8 cellular contexts compared by ENCODE assay signal in the genomic region with DNA sequence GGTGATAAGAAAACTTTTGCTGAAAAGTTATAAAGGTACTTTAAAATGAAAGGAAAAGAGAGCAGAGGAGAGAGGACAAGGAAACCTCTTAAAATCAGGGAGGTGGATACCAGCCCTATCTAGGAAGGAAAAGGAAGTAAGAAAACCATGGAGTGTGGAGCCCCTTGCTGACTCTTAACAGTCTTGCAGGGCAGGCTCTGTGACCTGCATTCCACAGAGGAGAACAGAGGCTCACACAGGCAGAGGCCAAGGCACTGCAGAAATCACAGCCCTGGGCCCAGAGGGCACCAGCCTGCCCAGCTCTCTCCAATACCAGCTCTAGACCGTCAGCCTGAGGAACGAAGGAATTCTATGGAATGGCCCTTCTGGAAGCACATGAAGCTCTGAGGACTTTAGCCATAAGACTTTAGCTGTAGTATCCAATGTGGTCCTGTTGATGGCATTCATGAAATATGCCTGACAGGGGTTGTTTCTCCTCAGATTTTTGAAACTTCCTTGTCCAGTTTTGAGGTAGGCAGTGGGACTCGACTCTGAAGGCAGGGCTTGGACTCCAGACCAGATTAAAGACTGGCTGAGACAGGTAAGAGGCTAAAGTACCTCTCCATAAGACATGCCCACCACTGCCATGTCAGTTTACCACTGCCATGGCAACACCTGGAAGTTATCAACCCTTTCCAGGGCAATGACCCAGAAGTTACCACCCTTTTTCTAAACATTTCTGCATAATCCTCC.
A peak's percentile ranks its signal among the peaks of the same experiment; 100 is the strongest.
DNase-seq lines count a peak whose midpoint lies in the region; ATAC-seq and TF ChIP-seq lines count a peak whose summit lies in the region.

No MANE protein-coding gene starts in this region.

- no peaks in the 10 kb centered on the region for H3K9me3 ChIP-seq in spleen

- H3K4me1 ChIP-seq in spleen: peaks cover 0 to 31% (median 12%) of the 10 kb centered on the region in 6 donors

- no peaks in the 10 kb centered on the region for H3K36me3 ChIP-seq in spleen

- H3K27ac ChIP-seq in spleen: peak overlapping the region in 2 of 8 donors; percentile 2 to 14

- DNase-seq in HFF-Myc (ENCODE audit: extremely low read depth, low read depth): no peak
- peak; percentile 29 to 61 for DNase-seq in SW 1271 (lab: John Stamatoyannopoulos, UW)
- peak; percentile 67 for DNase-seq in foreskin melanocyte
- DNase-seq in spleen: no peak
- DNase-seq in cerebellum (ENCODE audit: low spot score): no peak

- TF ChIP-seq CTCF in HFF-Myc (IDR thresholded peaks at IDR 0.05; ENCODE audit: low read depth, low read length, missing control alignments): peak; percentile 32
- TF ChIP-seq CTCF in spleen (IDR thresholded peaks at IDR 0.05 in 8 of 11, conservative IDR thresholded peaks at IDR 0.05 in 3 of 11): peak in 9 of 11 experiments; percentile 16 to 62 (median 50)

- no peak for TF ChIP-seq POLR2A in spleen (IDR thresholded peaks at IDR 0.05)

- H3K27me3 ChIP-seq in spleen (replicated peaks in 1 of 7): no peaks in the 10 kb centered on the region

- ATAC-seq in HG03521 (IDR thresholded peaks at IDR 0.05; ENCODE audit: unreplicated experiment): no peak
- ATAC-seq in GM18511 (IDR thresholded peaks at IDR 0.05; ENCODE audit: unreplicated experiment): no peak
- no peak for ATAC-seq in GM18868 (IDR thresholded peaks at IDR 0.05; ENCODE audit: unreplicated experiment)

- intact Hi-C loops in spleen (cut with DNase I; ENCODE audit: low total_unique reads): no loop called here

- 62 to 89% (median 73%) methylated on average over 3 of the region's 3 CpGs for WGBS in spleen, 5 donors

- H3K4me3 ChIP-seq in HFF-Myc (replicated peaks; ENCODE audit: low read depth, low read length) (no peak overlapping the region), spleen (no peak overlapping the region)

Comparison
In these comparisons a context has a peak if more than half of its experiments do, and no peak if none do; other contexts are left out.
1. DNase-seq: peak in SW 1271 (2 of 2) and foreskin melanocyte (single experiment); none in HFF-Myc (single experiment), spleen (single experiment) and cerebellum (single experiment).